1 cellular context compared by ENCODE assay signal in the genomic region with DNA sequence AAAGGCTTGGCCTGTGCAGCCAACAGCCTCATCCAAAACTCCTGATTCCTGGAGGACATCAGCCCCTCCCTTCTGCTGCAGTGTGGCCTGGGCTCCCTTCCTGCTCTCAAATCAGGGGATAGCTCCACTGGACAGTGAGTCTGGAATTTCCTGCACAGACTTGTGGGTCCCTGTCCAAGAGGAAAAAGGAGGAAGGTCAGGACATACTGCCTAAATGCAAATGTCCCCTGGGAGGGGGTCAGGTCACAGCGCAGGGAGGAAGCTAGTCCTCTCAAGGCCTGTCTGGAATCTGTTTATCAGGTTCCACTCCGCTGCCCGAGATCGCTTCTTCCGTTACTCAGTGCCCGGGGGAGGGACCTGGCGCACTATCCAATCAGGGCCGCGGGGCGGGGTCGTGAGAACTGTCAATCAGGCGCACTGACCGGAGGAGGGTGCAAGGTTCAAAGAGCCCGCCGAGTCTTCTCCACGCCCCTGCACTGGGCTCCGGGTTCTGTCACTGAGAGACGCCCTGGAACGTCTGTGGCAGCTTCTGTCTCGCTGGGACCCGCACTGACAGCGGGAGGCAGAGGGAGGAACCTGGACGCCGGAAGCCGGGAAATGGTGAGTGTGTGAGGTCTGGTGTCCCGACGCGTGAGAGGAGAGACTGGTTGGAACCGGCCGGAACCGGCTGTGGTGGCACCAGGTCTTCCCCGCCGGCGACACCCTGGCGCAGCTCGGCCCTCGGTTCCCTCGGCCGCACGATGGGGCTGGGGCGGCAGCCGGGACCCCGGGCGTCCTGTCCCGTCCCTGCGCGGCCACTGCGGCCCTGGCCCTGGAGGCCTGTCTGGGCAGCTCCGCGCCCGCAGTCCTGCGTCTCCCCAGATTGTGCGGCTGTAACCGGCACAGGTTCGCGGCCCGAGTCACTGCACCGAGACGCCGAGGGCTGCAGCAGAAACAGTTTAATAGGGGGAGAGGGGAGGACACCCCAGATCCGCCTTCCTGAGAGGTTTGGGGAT.
TF ChIP-seq lines count a peak whose summit lies in the region.

A gene (plus strand): TSS at position 404 of the 995 bp plus-strand sequence. CDS start 194 bp downstream, at position 598.

TF ChIP-seq in K562, 482 proteins besides CTCF, POLR2A, EP300 and RAD21 (continued from another document and continues in another):
- TF ChIP-seq, protein P1, sequence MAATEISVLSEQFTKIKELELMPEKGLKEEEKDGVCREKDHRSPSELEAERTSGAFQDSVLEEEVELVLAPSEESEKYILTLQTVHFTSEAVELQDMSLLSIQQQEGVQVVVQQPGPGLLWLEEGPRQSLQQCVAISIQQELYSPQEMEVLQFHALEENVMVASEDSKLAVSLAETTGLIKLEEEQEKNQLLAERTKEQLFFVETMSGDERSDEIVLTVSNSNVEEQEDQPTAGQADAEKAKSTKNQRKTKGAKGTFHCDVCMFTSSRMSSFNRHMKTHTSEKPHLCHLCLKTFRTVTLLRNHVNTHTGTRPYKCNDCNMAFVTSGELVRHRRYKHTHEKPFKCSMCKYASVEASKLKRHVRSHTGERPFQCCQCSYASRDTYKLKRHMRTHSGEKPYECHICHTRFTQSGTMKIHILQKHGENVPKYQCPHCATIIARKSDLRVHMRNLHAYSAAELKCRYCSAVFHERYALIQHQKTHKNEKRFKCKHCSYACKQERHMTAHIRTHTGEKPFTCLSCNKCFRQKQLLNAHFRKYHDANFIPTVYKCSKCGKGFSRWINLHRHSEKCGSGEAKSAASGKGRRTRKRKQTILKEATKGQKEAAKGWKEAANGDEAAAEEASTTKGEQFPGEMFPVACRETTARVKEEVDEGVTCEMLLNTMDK (IDR thresholded peaks at IDR 0.05; ENCODE audit: borderline replicate concordance, insufficient read depth, low read depth, low read length, poor library complexity, severe bottlenecking), result no peak
- TF ChIP-seq TBP (optimal IDR thresholded peaks at IDR 0.05; ENCODE audit: low read depth, low read length), result peak; percentile 64
- TF ChIP-seq OTX1 (CRISPR knock-in tag; IDR thresholded peaks at IDR 0.05), result 0 out of 2 replicates have a peak, but pooled peaks have one; percentile 23
- no peak for TF ChIP-seq TSC22D4 (tag; IDR thresholded peaks at IDR 0.05)
- TF ChIP-seq, protein P2, sequence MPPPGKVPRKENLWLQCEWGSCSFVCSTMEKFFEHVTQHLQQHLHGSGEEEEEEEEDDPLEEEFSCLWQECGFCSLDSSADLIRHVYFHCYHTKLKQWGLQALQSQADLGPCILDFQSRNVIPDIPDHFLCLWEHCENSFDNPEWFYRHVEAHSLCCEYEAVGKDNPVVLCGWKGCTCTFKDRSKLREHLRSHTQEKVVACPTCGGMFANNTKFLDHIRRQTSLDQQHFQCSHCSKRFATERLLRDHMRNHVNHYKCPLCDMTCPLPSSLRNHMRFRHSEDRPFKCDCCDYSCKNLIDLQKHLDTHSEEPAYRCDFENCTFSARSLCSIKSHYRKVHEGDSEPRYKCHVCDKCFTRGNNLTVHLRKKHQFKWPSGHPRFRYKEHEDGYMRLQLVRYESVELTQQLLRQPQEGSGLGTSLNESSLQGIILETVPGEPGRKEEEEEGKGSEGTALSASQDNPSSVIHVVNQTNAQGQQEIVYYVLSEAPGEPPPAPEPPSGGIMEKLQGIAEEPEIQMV (tag; conservative IDR thresholded peaks at IDR 0.05; ENCODE audit: low read depth), result no peak
- no peak for TF ChIP-seq ZNF143 (CRISPR knock-in tag; IDR thresholded peaks at IDR 0.05)
- 0 out of 2 replicates have a peak, but pooled peaks have one; percentile 4 for TF ChIP-seq ZKSCAN1 (IDR thresholded peaks at IDR 0.05; ENCODE audit: low read depth, low read length)
- no peak for TF ChIP-seq NFXL1 (CRISPR knock-in tag; IDR thresholded peaks at IDR 0.05)
- TF ChIP-seq GTF2F1 (IDR thresholded peaks at IDR 0.05; ENCODE audit: low read depth, low read length), result no peak
- peak; percentile 70 for TF ChIP-seq CHD2 (IDR thresholded peaks at IDR 0.05; ENCODE audit: low read depth, low read length)
- peak; percentile 81; the same call in 1 of the 2 replicates for TF ChIP-seq PML (IDR thresholded peaks at IDR 0.05; ENCODE audit: low read length)
- TF ChIP-seq, protein P3, sequence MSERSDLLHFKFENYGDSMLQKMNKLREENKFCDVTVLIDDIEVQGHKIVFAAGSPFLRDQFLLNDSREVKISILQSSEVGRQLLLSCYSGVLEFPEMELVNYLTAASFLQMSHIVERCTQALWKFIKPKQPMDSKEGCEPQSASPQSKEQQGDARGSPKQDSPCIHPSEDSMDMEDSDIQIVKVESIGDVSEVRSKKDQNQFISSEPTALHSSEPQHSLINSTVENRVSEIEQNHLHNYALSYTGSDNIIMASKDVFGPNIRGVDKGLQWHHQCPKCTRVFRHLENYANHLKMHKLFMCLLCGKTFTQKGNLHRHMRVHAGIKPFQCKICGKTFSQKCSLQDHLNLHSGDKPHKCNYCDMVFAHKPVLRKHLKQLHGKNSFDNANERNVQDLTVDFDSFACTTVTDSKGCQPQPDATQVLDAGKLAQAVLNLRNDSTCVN (CRISPR knock-in tag; IDR thresholded peaks at IDR 0.05), result no peak
- no peak for TF ChIP-seq SMARCA5 (IDR thresholded peaks at IDR 0.05)
- no peak for TF ChIP-seq ZFP36 (IDR thresholded peaks at IDR 0.05; ENCODE audit: low read depth, low read length, partially characterized antibody)
- TF ChIP-seq, protein P4, sequence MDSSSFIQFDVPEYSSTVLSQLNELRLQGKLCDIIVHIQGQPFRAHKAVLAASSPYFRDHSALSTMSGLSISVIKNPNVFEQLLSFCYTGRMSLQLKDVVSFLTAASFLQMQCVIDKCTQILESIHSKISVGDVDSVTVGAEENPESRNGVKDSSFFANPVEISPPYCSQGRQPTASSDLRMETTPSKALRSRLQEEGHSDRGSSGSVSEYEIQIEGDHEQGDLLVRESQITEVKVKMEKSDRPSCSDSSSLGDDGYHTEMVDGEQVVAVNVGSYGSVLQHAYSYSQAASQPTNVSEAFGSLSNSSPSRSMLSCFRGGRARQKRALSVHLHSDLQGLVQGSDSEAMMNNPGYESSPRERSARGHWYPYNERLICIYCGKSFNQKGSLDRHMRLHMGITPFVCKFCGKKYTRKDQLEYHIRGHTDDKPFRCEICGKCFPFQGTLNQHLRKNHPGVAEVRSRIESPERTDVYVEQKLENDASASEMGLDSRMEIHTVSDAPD (CRISPR knock-in tag; IDR thresholded peaks at IDR 0.05), result no peak
- peak; percentile 43; the same call in 1 of the 2 replicates for TF ChIP-seq GATA2 (CRISPR knock-in tag; IDR thresholded peaks at IDR 0.05)
- TF ChIP-seq HDAC3 (IDR thresholded peaks at IDR 0.05; ENCODE audit: borderline replicate concordance, partially characterized antibody), result no peak
- TF ChIP-seq, protein P5, sequence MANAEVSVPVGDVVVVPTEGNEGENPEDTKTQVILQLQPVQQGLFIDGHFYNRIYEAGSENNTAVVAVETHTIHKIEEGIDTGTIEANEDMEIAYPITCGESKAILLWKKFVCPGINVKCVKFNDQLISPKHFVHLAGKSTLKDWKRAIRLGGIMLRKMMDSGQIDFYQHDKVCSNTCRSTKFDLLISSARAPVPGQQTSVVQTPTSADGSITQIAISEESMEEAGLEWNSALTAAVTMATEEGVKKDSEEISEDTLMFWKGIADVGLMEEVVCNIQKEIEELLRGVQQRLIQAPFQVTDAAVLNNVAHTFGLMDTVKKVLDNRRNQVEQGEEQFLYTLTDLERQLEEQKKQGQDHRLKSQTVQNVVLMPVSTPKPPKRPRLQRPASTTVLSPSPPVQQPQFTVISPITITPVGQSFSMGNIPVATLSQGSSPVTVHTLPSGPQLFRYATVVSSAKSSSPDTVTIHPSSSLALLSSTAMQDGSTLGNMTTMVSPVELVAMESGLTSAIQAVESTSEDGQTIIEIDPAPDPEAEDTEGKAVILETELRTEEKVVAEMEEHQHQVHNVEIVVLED (CRISPR knock-in tag; IDR thresholded peaks at IDR 0.05), result no peak
- TF ChIP-seq, protein P6, sequence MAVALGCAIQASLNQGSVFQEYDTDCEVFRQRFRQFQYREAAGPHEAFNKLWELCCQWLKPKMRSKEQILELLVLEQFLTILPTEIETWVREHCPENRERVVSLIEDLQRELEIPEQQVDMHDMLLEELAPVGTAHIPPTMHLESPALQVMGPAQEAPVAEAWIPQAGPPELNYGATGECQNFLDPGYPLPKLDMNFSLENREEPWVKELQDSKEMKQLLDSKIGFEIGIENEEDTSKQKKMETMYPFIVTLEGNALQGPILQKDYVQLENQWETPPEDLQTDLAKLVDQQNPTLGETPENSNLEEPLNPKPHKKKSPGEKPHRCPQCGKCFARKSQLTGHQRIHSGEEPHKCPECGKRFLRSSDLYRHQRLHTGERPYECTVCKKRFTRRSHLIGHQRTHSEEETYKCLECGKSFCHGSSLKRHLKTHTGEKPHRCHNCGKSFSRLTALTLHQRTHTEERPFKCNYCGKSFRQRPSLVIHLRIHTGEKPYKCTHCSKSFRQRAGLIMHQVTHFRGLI (CRISPR knock-in tag; IDR thresholded peaks at IDR 0.05), result no peak
- peak; percentile 85 for TF ChIP-seq GABPB1 (CRISPR knock-in tag; IDR thresholded peaks at IDR 0.05)
- TF ChIP-seq BCOR (IDR thresholded peaks at IDR 0.05), result peak; percentile 70
- TF ChIP-seq, protein P7, sequence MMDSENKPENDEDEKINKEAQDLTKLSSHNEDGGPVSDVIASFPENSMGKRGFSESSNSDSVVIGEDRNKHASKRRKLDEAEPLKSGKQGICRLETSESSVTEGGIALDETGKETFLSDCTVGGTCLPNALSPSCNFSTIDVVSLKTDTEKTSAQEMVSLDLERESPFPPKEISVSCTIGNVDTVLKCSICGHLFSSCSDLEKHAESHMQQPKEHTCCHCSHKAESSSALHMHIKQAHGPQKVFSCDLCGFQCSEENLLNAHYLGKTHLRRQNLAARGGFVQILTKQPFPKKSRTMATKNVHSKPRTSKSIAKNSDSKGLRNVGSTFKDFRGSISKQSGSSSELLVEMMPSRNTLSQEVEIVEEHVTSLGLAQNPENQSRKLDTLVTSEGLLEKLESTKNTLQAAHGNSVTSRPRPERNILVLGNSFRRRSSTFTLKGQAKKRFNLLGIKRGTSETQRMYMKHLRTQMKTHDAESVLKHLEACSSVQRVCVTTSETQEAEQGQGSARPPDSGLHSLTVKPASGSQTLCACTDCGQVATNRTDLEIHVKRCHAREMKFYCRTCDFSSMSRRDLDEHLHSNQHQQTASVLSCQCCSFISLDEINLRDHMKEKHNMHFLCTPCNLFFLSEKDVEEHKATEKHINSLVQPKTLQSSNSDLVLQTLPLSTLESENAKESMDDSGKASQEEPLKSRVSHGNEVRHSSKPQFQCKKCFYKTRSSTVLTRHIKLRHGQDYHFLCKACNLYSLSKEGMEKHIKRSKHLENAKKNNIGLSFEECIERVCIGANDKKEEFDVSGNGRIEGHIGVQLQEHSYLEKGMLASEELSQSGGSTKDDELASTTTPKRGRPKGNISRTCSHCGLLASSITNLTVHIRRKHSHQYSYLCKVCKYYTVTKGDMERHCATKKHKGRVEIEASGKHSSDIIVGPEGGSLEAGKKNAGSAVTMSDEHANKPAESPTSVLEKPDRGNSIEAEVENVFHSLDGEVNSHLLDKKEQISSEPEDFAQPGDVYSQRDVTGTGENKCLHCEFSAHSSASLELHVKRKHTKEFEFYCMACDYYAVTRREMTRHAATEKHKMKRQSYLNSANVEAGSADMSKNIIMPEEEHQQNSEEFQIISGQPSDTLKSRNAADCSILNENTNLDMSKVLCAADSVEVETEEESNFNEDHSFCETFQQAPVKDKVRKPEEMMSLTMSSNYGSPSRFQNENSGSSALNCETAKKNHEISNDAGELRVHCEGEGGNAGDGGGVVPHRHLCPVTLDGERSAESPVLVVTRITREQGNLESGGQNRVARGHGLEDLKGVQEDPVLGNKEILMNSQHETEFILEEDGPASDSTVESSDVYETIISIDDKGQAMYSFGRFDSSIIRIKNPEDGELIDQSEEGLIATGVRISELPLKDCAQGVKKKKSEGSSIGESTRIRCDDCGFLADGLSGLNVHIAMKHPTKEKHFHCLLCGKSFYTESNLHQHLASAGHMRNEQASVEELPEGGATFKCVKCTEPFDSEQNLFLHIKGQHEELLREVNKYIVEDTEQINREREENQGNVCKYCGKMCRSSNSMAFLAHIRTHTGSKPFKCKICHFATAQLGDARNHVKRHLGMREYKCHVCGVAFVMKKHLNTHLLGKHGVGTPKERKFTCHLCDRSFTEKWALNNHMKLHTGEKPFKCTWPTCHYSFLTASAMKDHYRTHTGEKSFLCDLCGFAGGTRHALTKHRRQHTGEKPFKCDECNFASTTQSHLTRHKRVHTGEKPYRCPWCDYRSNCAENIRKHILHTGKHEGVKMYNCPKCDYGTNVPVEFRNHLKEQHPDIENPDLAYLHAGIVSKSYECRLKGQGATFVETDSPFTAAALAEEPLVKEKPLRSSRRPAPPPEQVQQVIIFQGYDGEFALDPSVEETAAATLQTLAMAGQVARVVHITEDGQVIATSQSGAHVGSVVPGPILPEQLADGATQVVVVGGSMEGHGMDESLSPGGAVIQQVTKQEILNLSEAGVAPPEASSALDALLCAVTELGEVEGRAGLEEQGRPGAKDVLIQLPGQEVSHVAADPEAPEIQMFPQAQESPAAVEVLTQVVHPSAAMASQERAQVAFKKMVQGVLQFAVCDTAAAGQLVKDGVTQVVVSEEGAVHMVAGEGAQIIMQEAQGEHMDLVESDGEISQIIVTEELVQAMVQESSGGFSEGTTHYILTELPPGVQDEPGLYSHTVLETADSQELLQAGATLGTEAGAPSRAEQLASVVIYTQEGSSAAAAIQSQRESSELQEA (IDR thresholded peaks at IDR 0.05; ENCODE audit: low read depth), result no peak
- no peak for TF ChIP-seq ZNF584 (CRISPR knock-in tag; IDR thresholded peaks at IDR 0.05; ENCODE audit: low read depth)
- no peak for TF ChIP-seq MAFG (tag; conservative IDR thresholded peaks at IDR 0.05)
- no peak for TF ChIP-seq MIER1 (IDR thresholded peaks at IDR 0.05; ENCODE audit: low read depth)
- TF ChIP-seq, protein P8, sequence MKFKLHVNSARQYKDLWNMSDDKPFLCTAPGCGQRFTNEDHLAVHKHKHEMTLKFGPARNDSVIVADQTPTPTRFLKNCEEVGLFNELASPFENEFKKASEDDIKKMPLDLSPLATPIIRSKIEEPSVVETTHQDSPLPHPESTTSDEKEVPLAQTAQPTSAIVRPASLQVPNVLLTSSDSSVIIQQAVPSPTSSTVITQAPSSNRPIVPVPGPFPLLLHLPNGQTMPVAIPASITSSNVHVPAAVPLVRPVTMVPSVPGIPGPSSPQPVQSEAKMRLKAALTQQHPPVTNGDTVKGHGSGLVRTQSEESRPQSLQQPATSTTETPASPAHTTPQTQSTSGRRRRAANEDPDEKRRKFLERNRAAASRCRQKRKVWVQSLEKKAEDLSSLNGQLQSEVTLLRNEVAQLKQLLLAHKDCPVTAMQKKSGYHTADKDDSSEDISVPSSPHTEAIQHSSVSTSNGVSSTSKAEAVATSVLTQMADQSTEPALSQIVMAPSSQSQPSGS (CRISPR knock-in tag; IDR thresholded peaks at IDR 0.05), result no peak
- TF ChIP-seq, protein P9, sequence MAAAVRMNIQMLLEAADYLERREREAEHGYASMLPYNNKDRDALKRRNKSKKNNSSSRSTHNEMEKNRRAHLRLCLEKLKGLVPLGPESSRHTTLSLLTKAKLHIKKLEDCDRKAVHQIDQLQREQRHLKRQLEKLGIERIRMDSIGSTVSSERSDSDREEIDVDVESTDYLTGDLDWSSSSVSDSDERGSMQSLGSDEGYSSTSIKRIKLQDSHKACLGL (CRISPR knock-in tag; IDR thresholded peaks at IDR 0.05; ENCODE audit: borderline replicate concordance, poor library complexity, severe bottlenecking), result no peak
- no peak for TF ChIP-seq ZNF764 (CRISPR knock-in tag; IDR thresholded peaks at IDR 0.05; ENCODE audit: low read depth)
- TF ChIP-seq RNF2 (IDR thresholded peaks at IDR 0.05), result peak; percentile 70; the same call in 1 of the 2 replicates
- no peak for TF ChIP-seq HDAC2 (IDR thresholded peaks at IDR 0.05)
- TF ChIP-seq ZNF121 (CRISPR knock-in tag; conservative IDR thresholded peaks at IDR 0.05), result no peak
- no peak for TF ChIP-seq ZNF184 (CRISPR knock-in tag; IDR thresholded peaks at IDR 0.05)
- TF ChIP-seq ZBTB8A (IDR thresholded peaks at IDR 0.05; ENCODE audit: partially characterized antibody), result no peak
- TF ChIP-seq ZNF175 (CRISPR knock-in tag; IDR thresholded peaks at IDR 0.05; ENCODE audit: low read depth), result 0 out of 2 replicates have a peak, but pooled peaks have one; percentile 53
